In the genomic region with DNA sequence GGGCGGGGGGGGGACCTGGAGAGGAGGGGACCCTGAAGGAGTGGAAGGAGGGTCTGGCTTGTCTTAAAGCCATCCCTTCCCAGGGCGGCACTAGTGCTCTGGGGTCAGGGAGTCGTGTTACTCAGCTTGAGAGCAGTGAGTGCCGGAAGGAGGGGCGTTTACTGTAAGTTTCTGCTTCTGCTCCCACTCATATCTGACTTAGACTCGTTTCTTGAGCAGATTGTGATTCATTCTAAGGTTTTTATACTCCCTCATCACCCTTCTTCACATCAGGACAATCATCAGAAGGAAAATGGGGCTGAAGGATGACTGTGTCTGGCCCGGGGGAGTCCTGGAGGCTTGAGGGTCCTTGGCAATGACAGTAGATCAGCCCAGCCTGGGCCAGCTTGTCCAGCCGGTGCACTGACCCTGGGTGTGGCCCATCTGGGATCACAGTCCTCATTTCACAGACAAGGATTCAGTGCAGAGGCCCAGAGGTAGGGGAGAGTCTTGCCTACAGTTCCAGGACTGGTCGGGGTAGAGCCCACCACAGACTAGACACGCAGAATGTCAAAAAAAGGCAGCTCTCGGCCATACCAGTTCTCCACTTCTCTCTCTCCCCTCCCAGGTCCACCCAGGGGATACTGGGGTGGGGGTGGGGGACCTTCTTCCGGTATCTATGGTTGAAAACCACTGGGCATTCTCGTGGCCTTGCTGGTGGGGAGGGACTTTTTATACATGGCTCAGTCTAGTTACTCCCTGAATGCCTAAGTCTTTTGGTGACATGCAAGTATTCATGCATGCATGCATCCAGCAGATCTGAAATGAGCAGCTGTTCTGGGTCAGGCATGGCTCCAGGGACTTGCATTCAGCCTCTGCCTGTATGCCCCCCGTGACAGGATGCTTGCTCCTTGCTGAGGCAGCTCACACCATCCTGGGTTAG, we compare ENCODE assay signal across 8 cellular contexts. TPM values are rescaled to one million over a fixed set of nuclear protein-coding genes. Genes with fewer than 3 reads are reported as not detected.
A peak's percentile ranks its signal among the peaks of the same experiment; 100 is the strongest.
DNase-seq lines count a peak whose midpoint lies in the region; ATAC-seq, FAIRE-seq and TF ChIP-seq lines count a peak whose summit lies in the region.

No MANE protein-coding gene starts in this region.

- H3K27ac Mint-ChIP-seq in stimulated activated effector memory CD8-positive, alpha-beta T cell treated with anti-CD3 and anti-CD28 coated beads, Interleukin-12 subunit alpha, Interleukin-12 subunit beta, amount 100 ng/mL, for 72 hours = peak overlapping the region; percentile 95

- FAIRE-seq in D721Med (lab: Jason Lieb, UNC) = no peak

- peaks cover 77% of the 10 kb centered on the region for H3K36me3 Mint-ChIP-seq in stimulated activated effector memory CD8-positive, alpha-beta T cell treated with anti-CD3 and anti-CD28 coated beads, Interleukin-12 subunit alpha, Interleukin-12 subunit beta, amount 100 ng/mL, for 72 hours

- TF ChIP-seq CTCF in RWPE1 (conservative IDR thresholded peaks at IDR 0.05; ENCODE audit: low read depth) (no peak), fibroblast of pulmonary artery (IDR thresholded peaks at IDR 0.05; ENCODE audit: low read length, missing control alignments) (no peak), D721Med (IDR thresholded peaks at IDR 0.05; ENCODE audit: insufficient read depth, missing control alignments) (no peak)

- no peaks in the 10 kb centered on the region for H3K9me3 Mint-ChIP-seq in stimulated activated effector memory CD8-positive, alpha-beta T cell treated with anti-CD3 and anti-CD28 coated beads, Interleukin-12 subunit alpha, Interleukin-12 subunit beta, amount 100 ng/mL, for 72 hours

- ATAC-seq in left cardiac atrium (peak; percentile 62 to 90), left ventricle myocardium superior (no peak)
- peak; percentile 91 for ATAC-seq in stimulated activated effector memory CD8-positive, alpha-beta T cell treated with anti-CD3 and anti-CD28 coated beads, Interleukin-12 subunit alpha, Interleukin-12 subunit beta, amount 100 ng/mL, for 72 hours

- CTCF ChIA-PET in RWPE1 (lab: Yijun Ruan, JAX) = no interaction called here

- DNase-seq in left cardiac atrium = peak; percentile 51
- no peak for DNase-seq in left ventricle myocardium superior
- peak; percentile 28 for DNase-seq in RWPE1 (ENCODE audit: low spot score)
- peak; percentile 78 for DNase-seq in fibroblast of pulmonary artery (ENCODE audit: low read depth)
- DNase-seq in stimulated activated effector memory CD8-positive, alpha-beta T cell treated with anti-CD3 and anti-CD28 coated beads, Interleukin-12 subunit alpha, Interleukin-12 subunit beta, amount 100 ng/mL, for 72 hours (ENCODE audit: low spot score in 2 of 2) = peak in 1 of 2 donors; percentile 83
- no peak for DNase-seq in NCI-H1105 treated with DMSO at 0.1 percent for 48 hours (lab: John Stamatoyannopoulos, UW)
- DNase-seq in D721Med (ENCODE audit: insufficient read length, low spot score) = no peak
- no peak for DNase-seq in NCI-H1930 (lab: John Stamatoyannopoulos, UW)

- no peak overlapping the region for H3K27ac ChIP-seq in RWPE1

- H3K4me1 Mint-ChIP-seq in stimulated activated effector memory CD8-positive, alpha-beta T cell treated with anti-CD3 and anti-CD28 coated beads, Interleukin-12 subunit alpha, Interleukin-12 subunit beta, amount 100 ng/mL, for 72 hours = peaks cover 71% of the 10 kb centered on the region

- POLR2A ChIA-PET in RWPE1 (lab: Yijun Ruan, JAX; ENCODE audit: low non-redundant PET) = interaction anchor here (0.5 kb wide), 1 partner anchor 17 kb away, joined by 4 read pairs; no protein-coding TSS in a partner anchor

- peak overlapping the region; percentile 76 for H3K4me3 Mint-ChIP-seq in stimulated activated effector memory CD8-positive, alpha-beta T cell treated with anti-CD3 and anti-CD28 coated beads, Interleukin-12 subunit alpha, Interleukin-12 subunit beta, amount 100 ng/mL, for 72 hours

- intact Hi-C loops in left cardiac atrium (cut with DNase I) (no loop called here), left ventricle myocardium superior (cut with micrococcal nuclease) (no loop called here)

- H3K4me3 ChIP-seq in fibroblast of pulmonary artery (replicated peaks; ENCODE audit: low read depth, low read length) = no peak overlapping the region

RNA-seq across cellular contexts. Expression of a gene that starts 5.1 kb away (rescaled TPM):
- total RNA-seq in left cardiac atrium = 1 to 10 TPM; 2.2 to 3.3 TPM
- 1.2 TPM for total RNA-seq in left ventricle myocardium superior

RNA-seq across cellular contexts. Expression of a gene that starts 48.9 kb away (rescaled TPM):
- total RNA-seq in left cardiac atrium (10 to 100 TPM; 18.3 to 20.3 TPM), left ventricle myocardium superior (11.5 TPM)

Comparison
In these comparisons a context has a peak if more than half of its experiments do, and no peak if none do; other contexts are left out.
1. DNase-seq: peak in left cardiac atrium (single experiment), RWPE1 (single experiment) and fibroblast of pulmonary artery (single experiment); none in left ventricle myocardium superior (single experiment), NCI-H1105 treated with DMSO at 0.1 percent for 48 hours (single experiment), D721Med (single experiment) and NCI-H1930 (0 of 2).